ENCODE assay signal across 13 cellular contexts in genomic region chr17:80650339-80650672, GRCh38.
DNase-seq lines count a peak whose midpoint lies in the region; ATAC-seq, FAIRE-seq and TF ChIP-seq lines count a peak whose summit lies in the region.
"Had no signal": no experiment of that assay in that cellular context is flagged by ENCODE, and none has a peak within 500 bp of the region (broad histone marks: within the 10 kb centered on the region; RNA-seq: fewer than 3 reads in every experiment).

No MANE protein-coding gene starts in this region.

- H3K4me3 Mint-ChIP-seq in CD4-positive, alpha-beta T cell = no peak overlapping the region
- H3K4me3 Mint-ChIP-seq in activated T-helper 2 cell treated with anti-CD3 and anti-CD28 coated beads, Interferon-gamma antibody, Interleukin-2, Interleukin-4, amounts not matched to agents 10 μg/mL and 5 μg/mL and 100 μg/mL, durations not matched to agents 14 hours and 24 hours and 36 hours (ENCODE audit: low read depth) = no peak overlapping the region
- H3K4me3 Mint-ChIP-seq in naive thymus-derived CD8-positive, alpha-beta T cell = peak overlapping the region in 4 of 10 donors; percentile 76 to 90 (median 84)
- H3K4me3 Mint-ChIP-seq: H9 had no signal

- peak overlapping the region; percentile 85 for H3K27ac Mint-ChIP-seq in CD4-positive, alpha-beta T cell
- peak overlapping the region; percentile 88 for H3K27ac Mint-ChIP-seq in activated T-helper 2 cell treated with anti-CD3 and anti-CD28 coated beads, Interferon-gamma antibody, Interleukin-2, Interleukin-4, amounts not matched to agents 10 μg/mL and 5 μg/mL and 100 μg/mL, durations not matched to agents 14 hours and 24 hours and 36 hours
- peak overlapping the region; percentile 89 to 96 (median 94) for H3K27ac Mint-ChIP-seq in naive thymus-derived CD8-positive, alpha-beta T cell

- H3K9me3 Mint-ChIP-seq in CD4-positive, alpha-beta T cell = peaks cover 4% of the 10 kb centered on the region
- peaks cover 8% of the 10 kb centered on the region for H3K9me3 Mint-ChIP-seq in activated T-helper 2 cell treated with anti-CD3 and anti-CD28 coated beads, Interferon-gamma antibody, Interleukin-2, Interleukin-4, amounts not matched to agents 10 μg/mL and 5 μg/mL and 100 μg/mL, durations not matched to agents 14 hours and 24 hours and 36 hours
- H3K9me3 Mint-ChIP-seq in naive thymus-derived CD8-positive, alpha-beta T cell = peaks cover 0 to 5% (median 0%) of the 10 kb centered on the region in 9 donors
- H3K9me3 Mint-ChIP-seq: H9 had no signal

- 94 to 98% methylated on average over 8 of the region's 8 CpGs for WGBS in pancreas, 2 donors

- no peak for ATAC-seq in CD4-positive, alpha-beta T cell (ENCODE audit: poor library complexity)
- no peak for ATAC-seq in naive thymus-derived CD8-positive, alpha-beta T cell
- no peak for ATAC-seq in pancreas

- TF ChIP-seq CTCF in 22Rv1 (IDR thresholded peaks at IDR 0.05) (peak; percentile 30; the same call in 1 of the 2 replicates), pancreas (IDR thresholded peaks at IDR 0.05) (peak in 1 of 4 donors; percentile 4)
- TF ChIP-seq CTCF in CD4-positive, alpha-beta T cell (IDR thresholded peaks at IDR 0.05) = no peak

- H3K36me3 Mint-ChIP-seq in CD4-positive, alpha-beta T cell (ENCODE audit: low read depth) = peaks cover 17% of the 10 kb centered on the region
- peaks cover 44% of the 10 kb centered on the region for H3K36me3 Mint-ChIP-seq in activated T-helper 2 cell treated with anti-CD3 and anti-CD28 coated beads, Interferon-gamma antibody, Interleukin-2, Interleukin-4, amounts not matched to agents 10 μg/mL and 5 μg/mL and 100 μg/mL, durations not matched to agents 14 hours and 24 hours and 36 hours (ENCODE audit: low read depth)
- peaks cover 0 to 9% (median 3%) of the 10 kb centered on the region in 3 donors for H3K36me3 Mint-ChIP-seq in naive thymus-derived CD8-positive, alpha-beta T cell

- H3K27me3 ChIP-seq in CD4-positive, alpha-beta T cell (ENCODE audit: control insufficient read depth, insufficient read depth, low read length) = no peaks in the 10 kb centered on the region
- H3K27me3 ChIP-seq in pancreas = no peaks in the 10 kb centered on the region
- H3K27me3 ChIP-seq: ovary had no signal

- FAIRE-seq in pancreas (lab: Jason Lieb, UNC) = no peak

- H3K27me3 Mint-ChIP-seq in CD4-positive, alpha-beta T cell = no peaks in the 10 kb centered on the region
- no peaks in the 10 kb centered on the region for H3K27me3 Mint-ChIP-seq in activated T-helper 2 cell treated with anti-CD3 and anti-CD28 coated beads, Interferon-gamma antibody, Interleukin-2, Interleukin-4, amounts not matched to agents 10 μg/mL and 5 μg/mL and 100 μg/mL, durations not matched to agents 14 hours and 24 hours and 36 hours (ENCODE audit: low read depth)
- no peaks in the 10 kb centered on the region for H3K27me3 Mint-ChIP-seq in naive thymus-derived CD8-positive, alpha-beta T cell

- H3K9me3 ChIP-seq in CD4-positive, alpha-beta T cell (ENCODE audit: control insufficient read depth, low read length) = no peaks in the 10 kb centered on the region
- H3K9me3 ChIP-seq in pancreas = no peaks in the 10 kb centered on the region
- H3K9me3 ChIP-seq: ovary had no signal

- H3K4me3 ChIP-seq in pancreas = no peak overlapping the region
- H3K4me3 ChIP-seq: ovary, SK-N-MC had no signal

- no peaks in the 10 kb centered on the region for H3K36me3 ChIP-seq in pancreas
- H3K36me3 ChIP-seq: ovary had no signal

- intact Hi-C loops in CD4-positive, alpha-beta T cell (cut with DNase I, micrococcal nuclease) = no loop called here
- intact Hi-C loops in activated T-helper 2 cell treated with anti-CD3 and anti-CD28 coated beads, Interferon-gamma antibody, Interleukin-2, Interleukin-4, amounts not matched to agents 10 μg/mL and 5 μg/mL and 100 μg/mL, durations not matched to agents 14 hours and 24 hours and 36 hours (cut with micrococcal nuclease) = no loop called here
- intact Hi-C loops in pancreas (cut with DNase I) = loop anchor here in 1 of 3 donors (10.0 kb wide), 1 partner anchor 56 kb away; no protein-coding TSS in a partner anchor

- POLR2A ChIA-PET in CD4-positive, alpha-beta T cell (lab: Charles Lee) = interaction anchor here (0.9 to 2.1 kb wide), 8 partner anchors 11 to 195 kb away, joined by 3 to 18 read pairs (median 4); no protein-coding TSS in a partner anchor
- POLR2A ChIA-PET in naive thymus-derived CD8-positive, alpha-beta T cell (lab: Charles Lee) = interaction anchor here (0.7 to 2.6 kb wide), 5 partner anchors 11 to 182 kb away, joined by 3 to 18 read pairs (median 6); no protein-coding TSS in a partner anchor

- no peak for DNase-seq in CD4-positive, alpha-beta T cell
- DNase-seq in activated T-helper 2 cell treated with anti-CD3 and anti-CD28 coated beads, Interferon-gamma antibody, Interleukin-2, Interleukin-4, amounts not matched to agents 10 μg/mL and 5 μg/mL and 100 μg/mL, durations not matched to agents 14 hours and 24 hours and 36 hours (ENCODE audit: low spot score) = no peak
- DNase-seq in naive thymus-derived CD8-positive, alpha-beta T cell = no peak
- DNase-seq in GF-D8 (lab: John Stamatoyannopoulos, UW) (no peak), pancreas (no peak), mucosa of gallbladder (ENCODE audit: low spot score) (no peak)
- no peak for DNase-seq in stimulated activated CD4-positive, alpha-beta T cell treated with anti-CD3 and anti-CD28 coated beads, Interleukin-4, amount 100 ng/mL, for 1 hour
- DNase-seq: activated gamma-delta T cell, cerebellar nuclear complex had no signal

- no peaks in the 10 kb centered on the region for H3K4me1 ChIP-seq in pancreas

- CTCF ChIA-PET in CD4-positive, alpha-beta T cell (lab: Charles Lee) = interaction anchor here (0.8 to 2.6 kb wide), 5 partner anchors 12 to 241 kb away, joined by 3 to 12 read pairs (median 3); no protein-coding TSS in a partner anchor

- H3K4me1 Mint-ChIP-seq in CD4-positive, alpha-beta T cell (ENCODE audit: low read depth) = peaks cover 65% of the 10 kb centered on the region
- H3K4me1 Mint-ChIP-seq in activated T-helper 2 cell treated with anti-CD3 and anti-CD28 coated beads, Interferon-gamma antibody, Interleukin-2, Interleukin-4, amounts not matched to agents 10 μg/mL and 5 μg/mL and 100 μg/mL, durations not matched to agents 14 hours and 24 hours and 36 hours (ENCODE audit: low read depth) = peaks cover 60% of the 10 kb centered on the region
- peaks cover 41 to 68% (median 61%) of the 10 kb centered on the region in 4 donors for H3K4me1 Mint-ChIP-seq in naive thymus-derived CD8-positive, alpha-beta T cell

- H3K27ac ChIP-seq in 22Rv1 = no peak overlapping the region
- no peak overlapping the region for H3K27ac ChIP-seq in CD4-positive, alpha-beta T cell (ENCODE audit: low read depth, low read length)
- H3K27ac ChIP-seq in pancreas = no peak overlapping the region
- H3K27ac ChIP-seq: ovary, SK-N-MC had no signal
